In genomic region chr11:15911377-15912044, GRCh38 we compare ENCODE assay signal across 12 cellular contexts.
DNase-seq lines count a peak whose midpoint lies in the region; TF ChIP-seq lines count a peak whose summit lies in the region.
"Had no signal": no experiment of that assay in that cellular context is flagged by ENCODE, and none has a peak within 500 bp of the region (broad histone marks: within the 10 kb centered on the region; RNA-seq: fewer than 3 reads in every experiment).

No MANE protein-coding gene starts in this region.

- no peak overlapping the region for H3K27ac Mint-ChIP-seq in osteocyte (ENCODE audit: unreplicated experiment)
- H3K27ac Mint-ChIP-seq: CD4-positive, CD25-positive, alpha-beta regulatory T cell had no signal

- H3K36me3 ChIP-seq in parathyroid adenoma (ENCODE audit: control insufficient read depth, insufficient read depth, low read length) = no peaks in the 10 kb centered on the region

- DNase-seq in DMS79 treated with DMSO at 0.1 percent for 48 hours (lab: John Stamatoyannopoulos, UW) (peak; percentile 86), NCI-H446 treated with DMSO at 0.1 percent for 48 hours (lab: John Stamatoyannopoulos, UW) (peak; percentile 75), head of caudate nucleus (peak in 34 of 42 donors; percentile 7 to 64 (median 38)), kidney tubule cell (ENCODE audit: low spot score) (no peak), osteocyte (ENCODE audit: extremely low spot score, unreplicated experiment) (no peak), activated gamma-delta T cell (lab: John Stamatoyannopoulos, UW) (no peak)
- DNase-seq in activated CD4-positive, CD25-positive, alpha-beta regulatory T cell (lab: John Stamatoyannopoulos, UW) = no peak
- DNase-seq: CD4-positive, CD25-positive, alpha-beta regulatory T cell; NCI-H226; stimulated activated CD4-positive, alpha-beta T cell treated with anti-CD3 and anti-CD28 coated beads, Interleukin-1b, Interleukin-23, amount 100 ng/mL, for 48 hours had no signal

- intact Hi-C loops in head of caudate nucleus (cut with DNase I) = no loop called here

- no peak overlapping the region for H3K9ac ChIP-seq in parathyroid adenoma

- no peaks in the 10 kb centered on the region for H3K4me1 ChIP-seq in parathyroid adenoma

- peaks cover 15% of the 10 kb centered on the region for H3K4me1 Mint-ChIP-seq in osteocyte (ENCODE audit: unreplicated experiment)
- H3K4me1 Mint-ChIP-seq: CD4-positive, CD25-positive, alpha-beta regulatory T cell had no signal

- H3K4me3 Mint-ChIP-seq in osteocyte (ENCODE audit: unreplicated experiment) = no peak overlapping the region
- H3K4me3 Mint-ChIP-seq: CD4-positive, CD25-positive, alpha-beta regulatory T cell had no signal

- H3K36me3 Mint-ChIP-seq in osteocyte (ENCODE audit: unreplicated experiment) = no peaks in the 10 kb centered on the region
- H3K36me3 Mint-ChIP-seq: CD4-positive, CD25-positive, alpha-beta regulatory T cell had no signal

- H3K79me2 ChIP-seq in parathyroid adenoma = no peaks in the 10 kb centered on the region

- H3K27ac ChIP-seq in parathyroid adenoma = no peak overlapping the region

- H3K27me3 Mint-ChIP-seq in osteocyte (ENCODE audit: unreplicated experiment) = no peaks in the 10 kb centered on the region
- H3K27me3 Mint-ChIP-seq: CD4-positive, CD25-positive, alpha-beta regulatory T cell had no signal

- peaks cover 4% of the 10 kb centered on the region for H3K9me3 Mint-ChIP-seq in osteocyte (ENCODE audit: unreplicated experiment)

- no peak overlapping the region for H3K4me2 ChIP-seq in parathyroid adenoma (ENCODE audit: low read length)

- no peaks in the 10 kb centered on the region for H3K27me3 ChIP-seq in parathyroid adenoma (ENCODE audit: control insufficient read depth, insufficient read depth, low read length)

- no peak for TF ChIP-seq CTCF in parathyroid adenoma (IDR thresholded peaks at IDR 0.05)
- TF ChIP-seq CTCF in osteocyte (IDR thresholded peaks at IDR 0.05) = no peak

- H2AFZ ChIP-seq in parathyroid adenoma = peak overlapping the region; percentile 33

- no peaks in the 10 kb centered on the region for H3K9me3 ChIP-seq in parathyroid adenoma (ENCODE audit: control insufficient read depth, low read length)

- H3K4me3 ChIP-seq in parathyroid adenoma (ENCODE audit: low read depth, low read length) = no peak overlapping the region
- H3K4me3 ChIP-seq: GM12878 had no signal

Comparison
In these comparisons a context has a peak if more than half of its experiments do, and no peak if none do; other contexts are left out.
1. DNase-seq: peak in DMS79 treated with DMSO at 0.1 percent for 48 hours (single experiment), NCI-H446 treated with DMSO at 0.1 percent for 48 hours (single experiment) and head of caudate nucleus (34 of 42); none in kidney tubule cell (single experiment), osteocyte (single experiment), activated CD4-positive, CD25-positive, alpha-beta regulatory T cell (0 of 4) and activated gamma-delta T cell (single experiment).